ENCODE assay signal across 3 cellular contexts in genomic region chr21:45137612-45137937, GRCh38.
"Had no signal": no experiment of that assay in that cellular context is flagged by ENCODE, and none has a peak within 500 bp of the region (broad histone marks: within the 10 kb centered on the region; RNA-seq: fewer than 3 reads in every experiment).

No MANE protein-coding gene starts in this region.

- H3K27me3 ChIP-seq: gastrocnemius medialis, spleen had no signal

- FAIRE-seq: kidney had no signal

- H3K4me3 ChIP-seq: gastrocnemius medialis, spleen had no signal

- H3K36me3 ChIP-seq: gastrocnemius medialis had no signal

- H3K9me3 ChIP-seq: gastrocnemius medialis, spleen had no signal

- H3K27ac ChIP-seq: spleen had no signal
